ENCODE assay signal across 8 cellular contexts in genomic region chrX:13013353-13014110, GRCh38. TPM values are rescaled to one million over a fixed set of nuclear protein-coding genes. Genes with fewer than 3 reads are reported as not detected.
A peak's percentile ranks its signal among the peaks of the same experiment; 100 is the strongest.
DNase-seq lines count a peak whose midpoint lies in the region; ATAC-seq, FAIRE-seq and TF ChIP-seq lines count a peak whose summit lies in the region.

No MANE protein-coding gene starts in this region.

- no peaks in the 10 kb centered on the region for H3K79me2 ChIP-seq in H9 (ENCODE audit: insufficient read depth, low read length)

- H3K56ac ChIP-seq in H9 (ENCODE audit: insufficient read length, low read depth, low read length): no peak overlapping the region

- no peak overlapping the region for H2BK120ac ChIP-seq in H9 (ENCODE audit: low read depth, low read length, poor library complexity, severe bottlenecking)

- no peak overlapping the region for H3K4ac ChIP-seq in H9 (ENCODE audit: low read depth, low read length)

- no peak overlapping the region for H3K9ac ChIP-seq in H9 (ENCODE audit: extremely low read depth, insufficient read length, low read length)

- H3K36me3 Mint-ChIP-seq in activated T-cell treated with anti-CD3 and anti-CD28 coated beads, Interleukin-2, amount 50 U/mL, for 24 hours (ENCODE audit: low read depth): no peaks in the 10 kb centered on the region
- peaks cover 0 to 4% of the 10 kb centered on the region in 2 donors for H3K36me3 Mint-ChIP-seq in stimulated activated naive B cell treated with anti-CD40 and anti-IgM and Interleukin-4, amounts not matched to agents 10 μg/mL and 1 μg/mL and 100 μg/mL, for 72 hours
- H3K36me3 Mint-ChIP-seq in H9 (ENCODE audit: insufficient read depth in 1 of 3, low read depth in 3 of 3): peaks cover 2 to 5% (median 2%) of the 10 kb centered on the region in 3 experiments; a peak in 2 of 7 replicates

- H3K4me1 ChIP-seq in H9 (ENCODE audit: insufficient read depth, low read length): no peaks in the 10 kb centered on the region

- no peak overlapping the region for H3K14ac ChIP-seq in H9 (ENCODE audit: insufficient read depth, low read length)

- no peak overlapping the region for H4K5ac ChIP-seq in H9 (ENCODE audit: insufficient read length, low read depth, low read length)

- no peaks in the 10 kb centered on the region for H3K79me1 ChIP-seq in H9 (ENCODE audit: insufficient read depth, low read depth, low read length, poor library complexity, severe bottlenecking)

- H3K18ac ChIP-seq in H9 (ENCODE audit: insufficient read length, low read depth, low read length): no peak overlapping the region

- H3K23me2 ChIP-seq in H9 (ENCODE audit: insufficient read length, low read depth, low read length, poor library complexity, severe bottlenecking): no peaks in the 10 kb centered on the region

- H3K27me3 ChIP-seq in H9 (ENCODE audit: insufficient read depth, low read length): no peaks in the 10 kb centered on the region

- H3K27me3 Mint-ChIP-seq in activated T-cell treated with anti-CD3 and anti-CD28 coated beads, Interleukin-2, amount 50 U/mL, for 24 hours: peaks cover 79% of the 10 kb centered on the region
- H3K27me3 Mint-ChIP-seq in stimulated activated naive B cell treated with anti-CD40 and anti-IgM and Interleukin-4, amounts not matched to agents 10 μg/mL and 1 μg/mL and 100 μg/mL, for 72 hours: peaks cover 0 to 23% of the 10 kb centered on the region in 2 donors
- H3K27me3 Mint-ChIP-seq in H9 (ENCODE audit: low read depth): 0 out of 2 replicates have a peak, but pooled peaks cover 2% of the 10 kb centered on the region

- H3T11ph ChIP-seq in H9 (ENCODE audit: low read length): no peak overlapping the region

- H4K8ac ChIP-seq in H9 (replicated peaks; ENCODE audit: insufficient read length, low read depth, low read length): no peak overlapping the region

- peak; percentile 84 for ATAC-seq in HG02885 (IDR thresholded peaks at IDR 0.05; ENCODE audit: poor library complexity, unreplicated experiment)
- peak; percentile 92 to 93 for ATAC-seq in stimulated activated naive B cell treated with anti-CD40 and anti-IgM and Interleukin-4, amounts not matched to agents 10 μg/mL and 1 μg/mL and 100 μg/mL, for 72 hours (replicated peaks)

- no peaks in the 10 kb centered on the region for H4K20me1 ChIP-seq in H9 (ENCODE audit: control insufficient read depth, insufficient read depth, insufficient read length)

- no peak for TF ChIP-seq POLR2A in H54 (IDR thresholded peaks at IDR 0.05; ENCODE audit: low read depth, low read length)

- no peak overlapping the region for H3K4me3 ChIP-seq in fibroblast of mammary gland (ENCODE audit: control insufficient read depth, low read depth, low read length)

- no peak overlapping the region for H2AK5ac ChIP-seq in H9 (ENCODE audit: insufficient read length, low read length)

- no peak overlapping the region for H2BK20ac ChIP-seq in H9 (ENCODE audit: low read depth, low read length, poor library complexity, severe bottlenecking)

- H4K91ac ChIP-seq in H9 (ENCODE audit: insufficient read length, low read depth, low read length): no peak overlapping the region

- no peak overlapping the region for H3K23ac ChIP-seq in H9 (ENCODE audit: insufficient read length, low read depth, low read length)

- H2AFZ ChIP-seq in H9 (ENCODE audit: low read length): no peak overlapping the region

- no peak overlapping the region for H3K4me2 ChIP-seq in H9 (ENCODE audit: insufficient read depth, insufficient read length, low read length)

- no CpG with 5 or more reads among the region's 8 CpGs for WGBS in H9 (ENCODE audit: extremely low coverage, insufficient read length, low lambda C conversion rate)

- H3K4me3 Mint-ChIP-seq in activated T-cell treated with anti-CD3 and anti-CD28 coated beads, Interleukin-2, amount 50 U/mL, for 24 hours: peak overlapping the region; percentile 39
- peak overlapping the region; percentile 55 to 73 for H3K4me3 Mint-ChIP-seq in stimulated activated naive B cell treated with anti-CD40 and anti-IgM and Interleukin-4, amounts not matched to agents 10 μg/mL and 1 μg/mL and 100 μg/mL, for 72 hours
- no peak overlapping the region for H3K4me3 Mint-ChIP-seq in H9

- no peak for FAIRE-seq in H54 (lab: Jason Lieb, UNC)

- no peaks in the 10 kb centered on the region for H3K9me3 Mint-ChIP-seq in activated T-cell treated with anti-CD3 and anti-CD28 coated beads, Interleukin-2, amount 50 U/mL, for 24 hours
- H3K9me3 Mint-ChIP-seq in stimulated activated naive B cell treated with anti-CD40 and anti-IgM and Interleukin-4, amounts not matched to agents 10 μg/mL and 1 μg/mL and 100 μg/mL, for 72 hours: no peaks in the 10 kb centered on the region
- H3K9me3 Mint-ChIP-seq in H9: peaks cover 55 to 68% of the 10 kb centered on the region in 2 experiments

- no peak overlapping the region for H2BK15ac ChIP-seq in H9 (ENCODE audit: low read depth, low read length)

- peak overlapping the region; percentile 84 for H3K27ac Mint-ChIP-seq in activated T-cell treated with anti-CD3 and anti-CD28 coated beads, Interleukin-2, amount 50 U/mL, for 24 hours
- H3K27ac Mint-ChIP-seq in stimulated activated naive B cell treated with anti-CD40 and anti-IgM and Interleukin-4, amounts not matched to agents 10 μg/mL and 1 μg/mL and 100 μg/mL, for 72 hours: peak overlapping the region; percentile 38
- no peak overlapping the region for H3K27ac Mint-ChIP-seq in H9

- DNase-seq in activated T-cell treated with anti-CD3 and anti-CD28 coated beads, Interleukin-2, amount 50 U/mL, for 24 hours: no peak
- DNase-seq in activated T-cell treated with anti-CD3 and anti-CD28 coated beads, Interleukin-2, amount 50 U/mL, for 48 hours: no peak
- DNase-seq in OCI-M1 (lab: John Stamatoyannopoulos, UW): peak; percentile 63
- DNase-seq in fibroblast of mammary gland (ENCODE audit: low read depth): peak; percentile 21
- DNase-seq in stimulated activated naive B cell treated with anti-CD40 and anti-IgM and Interleukin-4, amounts not matched to agents 10 μg/mL and 1 μg/mL and 100 μg/mL, for 72 hours: peak; percentile 37
- no peak for DNase-seq in H54 (ENCODE audit: insufficient read length, low spot score)
- no peak for DNase-seq in H9

- H2BK12ac ChIP-seq in H9 (ENCODE audit: insufficient read length, low read depth, low read length): no peak overlapping the region

- TF ChIP-seq CTCF in fibroblast of mammary gland (conservative IDR thresholded peaks at IDR 0.05; ENCODE audit: control insufficient read depth, insufficient read depth, low read depth, low read length) (no peak), H9 (conservative IDR thresholded peaks at IDR 0.05) (no peak)

- H3K9me3 ChIP-seq in H9 (ENCODE audit: control insufficient read depth, low read depth, low read length): no peaks in the 10 kb centered on the region

- H3K27ac ChIP-seq in H9 (ENCODE audit: insufficient read length, low read depth, low read length): no peak overlapping the region

- no peak overlapping the region for H2BK5ac ChIP-seq in H9 (ENCODE audit: insufficient read length, low read length)

- H3K4me1 Mint-ChIP-seq in activated T-cell treated with anti-CD3 and anti-CD28 coated beads, Interleukin-2, amount 50 U/mL, for 24 hours (ENCODE audit: low read depth): peaks cover 58% of the 10 kb centered on the region
- peaks cover 20 to 33% of the 10 kb centered on the region in 2 donors for H3K4me1 Mint-ChIP-seq in stimulated activated naive B cell treated with anti-CD40 and anti-IgM and Interleukin-4, amounts not matched to agents 10 μg/mL and 1 μg/mL and 100 μg/mL, for 72 hours
- peaks cover 21 to 26% of the 10 kb centered on the region in 2 experiments for H3K4me1 Mint-ChIP-seq in H9

RNA-seq across cellular contexts. Expression of gene FAM9C, which starts 30.9 kb away (rescaled TPM):
- total RNA-seq in H9 (2021): 0.09 TPM in 1 of 2 replicates, not detected in the other

RNA-seq across cellular contexts. Expression of gene TMSB4X, which starts 38.6 kb away (rescaled TPM):
- 2,733 and 2,818 TPM in 2 replicates for total RNA-seq in H9 (2021)

Comparison
In these comparisons a context has a peak if more than half of its experiments do, and no peak if none do; other contexts are left out.
1. DNase-seq: peak in OCI-M1 (single experiment), fibroblast of mammary gland (single experiment) and stimulated activated naive B cell treated with anti-CD40 and anti-IgM and Interleukin-4, amounts not matched to agents 10 μg/mL and 1 μg/mL and 100 μg/mL, for 72 hours (single experiment); none in activated T-cell treated with anti-CD3 and anti-CD28 coated beads, Interleukin-2, amount 50 U/mL, for 24 hours (single experiment), activated T-cell treated with anti-CD3 and anti-CD28 coated beads, Interleukin-2, amount 50 U/mL, for 48 hours (0 of 2), H54 (single experiment) and H9 (single experiment).
2. H3K27ac Mint-ChIP-seq: peak in activated T-cell treated with anti-CD3 and anti-CD28 coated beads, Interleukin-2, amount 50 U/mL, for 24 hours (single experiment) and stimulated activated naive B cell treated with anti-CD40 and anti-IgM and Interleukin-4, amounts not matched to agents 10 μg/mL and 1 μg/mL and 100 μg/mL, for 72 hours (single experiment); none in H9 (0 of 3).
3. H3K4me3 Mint-ChIP-seq: peak in activated T-cell treated with anti-CD3 and anti-CD28 coated beads, Interleukin-2, amount 50 U/mL, for 24 hours (single experiment) and stimulated activated naive B cell treated with anti-CD40 and anti-IgM and Interleukin-4, amounts not matched to agents 10 μg/mL and 1 μg/mL and 100 μg/mL, for 72 hours (2 of 2); none in H9 (0 of 2).